ENCODE assay signal across 1 cellular context in genomic region chr17:75764711-75765421, GRCh38.
TF ChIP-seq lines count a peak whose summit lies in the region.

GALK1 (minus strand) TSS chr17:75765192; CDS start chr17:75765136, 56 bp downstream.

TF ChIP-seq in K562, 482 proteins besides CTCF, POLR2A, EP300 and RAD21 (continued from another document and continues in another):
- TF ChIP-seq PBX2 (CRISPR knock-in tag; IDR thresholded peaks at IDR 0.05; ENCODE audit: low read depth) (no peak), PBX2 (tag; conservative IDR thresholded peaks at IDR 0.05; ENCODE audit: low read depth) (no peak), SMAD4 (CRISPR knock-in tag; conservative IDR thresholded peaks at IDR 0.05) (peak; percentile 48; the same call in 1 of the 2 replicates), GABPA (tag; conservative IDR thresholded peaks at IDR 0.05; ENCODE audit: low read depth) (no peak; the same call in 1 of the 2 replicates), ZFP36 (IDR thresholded peaks at IDR 0.05; ENCODE audit: low read depth, low read length, partially characterized antibody) (no peak), ATF1 (CRISPR knock-in tag; IDR thresholded peaks at IDR 0.05) (no peak), ATF1 (tag; IDR thresholded peaks at IDR 0.05) (peak; percentile 68), SMARCE1 (IDR thresholded peaks at IDR 0.05) (no peak), COPS2 (conservative IDR thresholded peaks at IDR 0.05) (no peak), USF2 (CRISPR knock-in tag; IDR thresholded peaks at IDR 0.05) (no peak), FOXA1 (IDR thresholded peaks at IDR 0.05; ENCODE audit: borderline replicate concordance) (no peak), SNAPC5 (CRISPR knock-in tag; IDR thresholded peaks at IDR 0.05) (no peak), ZBTB33 (CRISPR knock-in tag; IDR thresholded peaks at IDR 0.05) (peak; percentile 60), FOXK2 (conservative IDR thresholded peaks at IDR 0.05 in 1 of 2, IDR thresholded peaks at IDR 0.05 in 1 of 2; ENCODE audit: low read depth in 2 of 2) (no peak), NR2F6 (CRISPR knock-in tag; IDR thresholded peaks at IDR 0.05) (no peak), SIX5 (IDR thresholded peaks at IDR 0.05; ENCODE audit: borderline replicate concordance in 1 of 2, insufficient read depth in 1 of 2, low read depth in 1 of 2, low read length in 2 of 2) (no peak), HNRNPLL (IDR thresholded peaks at IDR 0.05; ENCODE audit: low read depth, low read length, poor library complexity, severe bottlenecking) (no peak), ZNF561 (CRISPR knock-in tag; conservative IDR thresholded peaks at IDR 0.05) (no peak), ARID3B (CRISPR knock-in tag; IDR thresholded peaks at IDR 0.05; ENCODE audit: borderline replicate concordance) (no peak), ZSCAN29 (IDR thresholded peaks at IDR 0.05) (no peak), NFE2 (IDR thresholded peaks at IDR 0.05; ENCODE audit: low read depth) (no peak), HMGXB4 (CRISPR knock-in tag; IDR thresholded peaks at IDR 0.05) (no peak; the same call in 1 of the 2 replicates), ETV6 (IDR thresholded peaks at IDR 0.05; ENCODE audit: borderline replicate concordance in 1 of 2, low read depth in 2 of 2, low read length in 1 of 2) (no peak), ETV6 (CRISPR knock-in tag; IDR thresholded peaks at IDR 0.05; ENCODE audit: borderline replicate concordance) (no peak), ZNF174 (CRISPR knock-in tag; IDR thresholded peaks at IDR 0.05) (no peak), KLF6 (CRISPR knock-in tag; IDR thresholded peaks at IDR 0.05; ENCODE audit: borderline replicate concordance) (no peak), TAF1 (IDR thresholded peaks at IDR 0.05; ENCODE audit: control insufficient read depth, extremely low read depth, insufficient read depth, low read length, severe bottlenecking) (peak; percentile 29), PHB (CRISPR knock-in tag; IDR thresholded peaks at IDR 0.05) (no peak), ZNF239 (CRISPR knock-in tag; IDR thresholded peaks at IDR 0.05) (no peak), ZNF740 (CRISPR knock-in tag; IDR thresholded peaks at IDR 0.05) (peak; percentile 50; the same call in 1 of the 2 replicates), ZNF740 (tag; IDR thresholded peaks at IDR 0.05) (no peak), CBFB (CRISPR knock-in tag; IDR thresholded peaks at IDR 0.05) (0 out of 2 replicates have a peak, but pooled peaks have one; percentile 76), EWSR1 (IDR thresholded peaks at IDR 0.05; ENCODE audit: borderline replicate concordance, low read depth, partially characterized antibody) (no peak), XRCC4 (IDR thresholded peaks at IDR 0.05; ENCODE audit: extremely low read depth, insufficient read depth, insufficient read length) (no peak), THAP7 (CRISPR knock-in tag; IDR thresholded peaks at IDR 0.05) (no peak), NFYB (IDR thresholded peaks at IDR 0.05; ENCODE audit: extremely low read depth, insufficient read length) (no peak), SOX6 (IDR thresholded peaks at IDR 0.05) (no peak), ETS1 (conservative IDR thresholded peaks at IDR 0.05; ENCODE audit: control insufficient read depth, low read depth, low read length) (no peak), MCM7 (IDR thresholded peaks at IDR 0.05) (no peak), TFAM (CRISPR knock-in tag; conservative IDR thresholded peaks at IDR 0.05) (no peak), ZNF24 (IDR thresholded peaks at IDR 0.05) (no peak), DEAF1 (CRISPR knock-in tag; IDR thresholded peaks at IDR 0.05) (peak; percentile 57), E2F3 (CRISPR knock-in tag; IDR thresholded peaks at IDR 0.05) (no peak), ZSCAN32 (CRISPR knock-in tag; IDR thresholded peaks at IDR 0.05) (no peak), MAX (CRISPR knock-in tag; IDR thresholded peaks at IDR 0.05) (peak; percentile 10), ZC3H8 (IDR thresholded peaks at IDR 0.05) (no peak), NFRKB (IDR thresholded peaks at IDR 0.05; ENCODE audit: low read depth) (no peak), NFXL1 (CRISPR knock-in tag; IDR thresholded peaks at IDR 0.05) (no peak), ZNF263 (CRISPR knock-in tag; IDR thresholded peaks at IDR 0.05; ENCODE audit: borderline replicate concordance) (peak; percentile 89), KDM1A (IDR thresholded peaks at IDR 0.05) (no peak), PHTF2 (CRISPR knock-in tag; IDR thresholded peaks at IDR 0.05) (no peak), HEY1 (CRISPR knock-in tag; IDR thresholded peaks at IDR 0.05; ENCODE audit: borderline replicate concordance) (no peak), ZNF3 (CRISPR knock-in tag; IDR thresholded peaks at IDR 0.05) (no peak), PTRF (tag; IDR thresholded peaks at IDR 0.05) (no peak), SMAD3 (CRISPR knock-in tag; conservative IDR thresholded peaks at IDR 0.05) (no peak), FOXJ2 (tag; IDR thresholded peaks at IDR 0.05) (no peak), ZNF311 (CRISPR knock-in tag; IDR thresholded peaks at IDR 0.05) (no peak), PHF21A (IDR thresholded peaks at IDR 0.05; ENCODE audit: borderline replicate concordance, low read depth) (no peak), ZNF695 (CRISPR knock-in tag; IDR thresholded peaks at IDR 0.05) (no peak), POLR2H (tag; IDR thresholded peaks at IDR 0.05; ENCODE audit: low read depth) (no peak), ZNF384 (IDR thresholded peaks at IDR 0.05; ENCODE audit: low read depth, low read length) (no peak), MXD1 (CRISPR knock-in tag; IDR thresholded peaks at IDR 0.05; ENCODE audit: borderline replicate concordance, poor library complexity, severe bottlenecking) (no peak)
